ENCODE assay signal across 1 cellular context in the genomic region with DNA sequence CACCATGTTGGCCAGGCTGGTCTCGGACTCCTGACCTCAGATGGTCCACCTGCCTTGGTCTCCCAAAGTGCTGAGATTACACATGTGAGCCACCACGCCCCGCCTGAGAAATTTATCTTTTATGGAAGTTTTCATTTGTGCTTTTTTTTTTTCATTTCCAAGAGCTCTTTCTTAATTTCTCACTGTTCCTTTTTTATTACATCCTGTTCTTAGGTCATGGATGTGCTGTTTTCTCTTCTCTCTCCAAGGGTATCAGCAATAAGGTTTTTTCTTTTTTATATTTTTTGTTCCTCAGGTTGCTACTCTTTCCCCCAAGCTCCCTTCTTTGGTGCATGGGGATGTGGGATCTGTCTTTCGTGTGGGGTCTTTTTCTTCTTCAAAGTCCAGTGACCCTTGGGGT.
TF ChIP-seq lines count a peak whose summit lies in the region.

No MANE protein-coding gene starts in this region.

TF ChIP-seq in HEK293, 187 proteins besides CTCF, POLR2A, EP300 and RAD21 (continued from another document):
- TF ChIP-seq, protein P1, sequence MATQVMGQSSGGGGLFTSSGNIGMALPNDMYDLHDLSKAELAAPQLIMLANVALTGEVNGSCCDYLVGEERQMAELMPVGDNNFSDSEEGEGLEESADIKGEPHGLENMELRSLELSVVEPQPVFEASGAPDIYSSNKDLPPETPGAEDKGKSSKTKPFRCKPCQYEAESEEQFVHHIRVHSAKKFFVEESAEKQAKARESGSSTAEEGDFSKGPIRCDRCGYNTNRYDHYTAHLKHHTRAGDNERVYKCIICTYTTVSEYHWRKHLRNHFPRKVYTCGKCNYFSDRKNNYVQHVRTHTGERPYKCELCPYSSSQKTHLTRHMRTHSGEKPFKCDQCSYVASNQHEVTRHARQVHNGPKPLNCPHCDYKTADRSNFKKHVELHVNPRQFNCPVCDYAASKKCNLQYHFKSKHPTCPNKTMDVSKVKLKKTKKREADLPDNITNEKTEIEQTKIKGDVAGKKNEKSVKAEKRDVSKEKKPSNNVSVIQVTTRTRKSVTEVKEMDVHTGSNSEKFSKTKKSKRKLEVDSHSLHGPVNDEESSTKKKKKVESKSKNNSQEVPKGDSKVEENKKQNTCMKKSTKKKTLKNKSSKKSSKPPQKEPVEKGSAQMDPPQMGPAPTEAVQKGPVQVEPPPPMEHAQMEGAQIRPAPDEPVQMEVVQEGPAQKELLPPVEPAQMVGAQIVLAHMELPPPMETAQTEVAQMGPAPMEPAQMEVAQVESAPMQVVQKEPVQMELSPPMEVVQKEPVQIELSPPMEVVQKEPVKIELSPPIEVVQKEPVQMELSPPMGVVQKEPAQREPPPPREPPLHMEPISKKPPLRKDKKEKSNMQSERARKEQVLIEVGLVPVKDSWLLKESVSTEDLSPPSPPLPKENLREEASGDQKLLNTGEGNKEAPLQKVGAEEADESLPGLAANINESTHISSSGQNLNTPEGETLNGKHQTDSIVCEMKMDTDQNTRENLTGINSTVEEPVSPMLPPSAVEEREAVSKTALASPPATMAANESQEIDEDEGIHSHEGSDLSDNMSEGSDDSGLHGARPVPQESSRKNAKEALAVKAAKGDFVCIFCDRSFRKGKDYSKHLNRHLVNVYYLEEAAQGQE (tag by site-specific recombination; IDR thresholded peaks at IDR 0.05) = no peak
- TF ChIP-seq SETDB1 (IDR thresholded peaks at IDR 0.05; ENCODE audit: insufficient read length, low read length) = peak; percentile 26
